In the genomic region with DNA sequence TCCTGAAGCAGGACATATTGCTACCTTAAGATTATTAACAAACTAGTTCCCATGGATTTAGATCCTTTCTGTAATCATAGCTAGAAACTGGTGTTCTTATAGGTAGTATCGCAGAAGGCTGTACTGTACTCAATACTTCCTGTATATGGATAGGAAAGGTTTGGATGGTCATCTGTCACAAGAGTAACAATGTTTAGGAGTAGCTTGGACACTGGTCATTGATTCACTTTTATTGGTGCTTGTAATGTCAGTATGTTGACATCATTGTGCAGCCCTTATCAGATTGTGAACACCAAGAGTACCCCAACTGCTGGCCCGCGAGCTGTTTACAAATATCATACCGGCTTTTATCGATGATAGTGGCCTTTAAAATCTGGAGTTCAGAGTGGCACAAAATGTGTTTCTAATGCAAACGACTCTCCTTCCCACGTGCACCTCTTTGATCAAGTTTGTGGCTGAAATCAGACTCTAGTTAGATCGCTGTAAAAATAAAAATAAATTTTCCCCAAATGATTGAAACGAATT, we compare ENCODE assay signal across 9 cellular contexts. TPM values are rescaled to one million over a fixed set of nuclear protein-coding genes. Genes with fewer than 3 reads are reported as not detected.
DNase-seq lines count a peak whose midpoint lies in the region; ATAC-seq, FAIRE-seq and TF ChIP-seq lines count a peak whose summit lies in the region.
"Had no signal": no experiment of that assay in that cellular context is flagged by ENCODE, and none has a peak within 500 bp of the region (broad histone marks: within the 10 kb centered on the region; RNA-seq: fewer than 3 reads in every experiment).

No MANE protein-coding gene starts in this region.

- no peaks in the 10 kb centered on the region; the same call in 1 of the 2 replicates for H3F3A ChIP-seq in SU-DHL-6 (ENCODE audit: insufficient read depth)

- peak overlapping the region; percentile 83 for H3K27ac ChIP-seq in SU-DHL-6 (ENCODE audit: low read depth, low read length)

- H4K20me1 ChIP-seq in SU-DHL-6 (ENCODE audit: low read depth, low read length), result peaks cover 24% of the 10 kb centered on the region

- peak overlapping the region; percentile 93 for H3K4me3 ChIP-seq in SU-DHL-6 (ENCODE audit: insufficient read depth, low read length, poor library complexity, severe bottlenecking)
- peak overlapping the region; percentile 83 for H3K4me3 ChIP-seq in fibroblast of pulmonary artery (replicated peaks; ENCODE audit: low read depth, low read length)
- peak overlapping the region; percentile 85 for H3K4me3 ChIP-seq in skeletal muscle cell (ENCODE audit: low read depth, low read length)

- H3K4me2 ChIP-seq in SU-DHL-6 (ENCODE audit: low read depth, low read length, poor library complexity, severe bottlenecking), result peak overlapping the region; percentile 88

- no peaks in the 10 kb centered on the region for H3K36me3 ChIP-seq in SU-DHL-6 (ENCODE audit: low read length)

- peak overlapping the region; percentile 97 for H2AFZ ChIP-seq in SU-DHL-6 (ENCODE audit: low read depth, low read length, severe bottlenecking)

- TF ChIP-seq POLR2A in GM12892 (IDR thresholded peaks at IDR 0.05; ENCODE audit: low read depth, low read length), result no peak

- H3K9ac ChIP-seq in SU-DHL-6 (ENCODE audit: low read length), result peak overlapping the region; percentile 74

- FAIRE-seq in GM12892 (lab: Jason Lieb, UNC), result peak; percentile 66
- FAIRE-seq: colon had no signal

- no peaks in the 10 kb centered on the region for H3K27me3 ChIP-seq in SU-DHL-6 (ENCODE audit: low read length)

- H3K9me3 ChIP-seq in SU-DHL-6 (ENCODE audit: insufficient read depth, low read length), result no peaks in the 10 kb centered on the region

- ATAC-seq in GM19328 (IDR thresholded peaks at IDR 0.05; ENCODE audit: unreplicated experiment) (no peak), HG03378 (IDR thresholded peaks at IDR 0.05; ENCODE audit: unreplicated experiment) (no peak)

- TF ChIP-seq CTCF in SU-DHL-6 (IDR thresholded peaks at IDR 0.05; ENCODE audit: insufficient read depth, low read length, poor library complexity, severe bottlenecking) (no peak), fibroblast of pulmonary artery (IDR thresholded peaks at IDR 0.05; ENCODE audit: low read length, missing control alignments) (no peak)

- DNase-seq in GM12892 (ENCODE audit: insufficient read length) (no peak), fibroblast of pulmonary artery (ENCODE audit: low read depth) (no peak), skeletal muscle cell (ENCODE audit: low read depth) (no peak), AG20443 (ENCODE audit: low spot score) (no peak), NOMO-1 treated with DMSO at 0.1 percent for 48 hours (lab: John Stamatoyannopoulos, UW; ENCODE audit: unreplicated experiment) (no peak)

- peaks cover 39% of the 10 kb centered on the region for H3K79me2 ChIP-seq in SU-DHL-6 (ENCODE audit: insufficient read depth, low read length)

- no peaks in the 10 kb centered on the region for H3K9me2 ChIP-seq in SU-DHL-6 (replicated peaks; ENCODE audit: insufficient read depth, low read length)

RNA-seq across cellular contexts. Expression of a gene that starts 0.6 kb away (rescaled TPM):
- polyA plus RNA-seq in GM12892 (2012; ENCODE audit: missing spikeins), result 14.1 TPM

RNA-seq across cellular contexts. Expression of a gene that starts 31.2 kb away (rescaled TPM):
- polyA plus RNA-seq in GM12892 (2012; ENCODE audit: missing spikeins), result 32.6 TPM
